Comparison of ENCODE assay signal across 1 cellular context in genomic region chr6:119566546-119567263, GRCh38.
A peak's percentile ranks its signal among the peaks of the same experiment; 100 is the strongest.
TF ChIP-seq lines count a peak whose summit lies in the region.

No MANE protein-coding gene starts in this region.

TF ChIP-seq in K562, 482 proteins besides CTCF, POLR2A, EP300 and RAD21 (continued from another document and continues in another):
- TF ChIP-seq, protein P1, sequence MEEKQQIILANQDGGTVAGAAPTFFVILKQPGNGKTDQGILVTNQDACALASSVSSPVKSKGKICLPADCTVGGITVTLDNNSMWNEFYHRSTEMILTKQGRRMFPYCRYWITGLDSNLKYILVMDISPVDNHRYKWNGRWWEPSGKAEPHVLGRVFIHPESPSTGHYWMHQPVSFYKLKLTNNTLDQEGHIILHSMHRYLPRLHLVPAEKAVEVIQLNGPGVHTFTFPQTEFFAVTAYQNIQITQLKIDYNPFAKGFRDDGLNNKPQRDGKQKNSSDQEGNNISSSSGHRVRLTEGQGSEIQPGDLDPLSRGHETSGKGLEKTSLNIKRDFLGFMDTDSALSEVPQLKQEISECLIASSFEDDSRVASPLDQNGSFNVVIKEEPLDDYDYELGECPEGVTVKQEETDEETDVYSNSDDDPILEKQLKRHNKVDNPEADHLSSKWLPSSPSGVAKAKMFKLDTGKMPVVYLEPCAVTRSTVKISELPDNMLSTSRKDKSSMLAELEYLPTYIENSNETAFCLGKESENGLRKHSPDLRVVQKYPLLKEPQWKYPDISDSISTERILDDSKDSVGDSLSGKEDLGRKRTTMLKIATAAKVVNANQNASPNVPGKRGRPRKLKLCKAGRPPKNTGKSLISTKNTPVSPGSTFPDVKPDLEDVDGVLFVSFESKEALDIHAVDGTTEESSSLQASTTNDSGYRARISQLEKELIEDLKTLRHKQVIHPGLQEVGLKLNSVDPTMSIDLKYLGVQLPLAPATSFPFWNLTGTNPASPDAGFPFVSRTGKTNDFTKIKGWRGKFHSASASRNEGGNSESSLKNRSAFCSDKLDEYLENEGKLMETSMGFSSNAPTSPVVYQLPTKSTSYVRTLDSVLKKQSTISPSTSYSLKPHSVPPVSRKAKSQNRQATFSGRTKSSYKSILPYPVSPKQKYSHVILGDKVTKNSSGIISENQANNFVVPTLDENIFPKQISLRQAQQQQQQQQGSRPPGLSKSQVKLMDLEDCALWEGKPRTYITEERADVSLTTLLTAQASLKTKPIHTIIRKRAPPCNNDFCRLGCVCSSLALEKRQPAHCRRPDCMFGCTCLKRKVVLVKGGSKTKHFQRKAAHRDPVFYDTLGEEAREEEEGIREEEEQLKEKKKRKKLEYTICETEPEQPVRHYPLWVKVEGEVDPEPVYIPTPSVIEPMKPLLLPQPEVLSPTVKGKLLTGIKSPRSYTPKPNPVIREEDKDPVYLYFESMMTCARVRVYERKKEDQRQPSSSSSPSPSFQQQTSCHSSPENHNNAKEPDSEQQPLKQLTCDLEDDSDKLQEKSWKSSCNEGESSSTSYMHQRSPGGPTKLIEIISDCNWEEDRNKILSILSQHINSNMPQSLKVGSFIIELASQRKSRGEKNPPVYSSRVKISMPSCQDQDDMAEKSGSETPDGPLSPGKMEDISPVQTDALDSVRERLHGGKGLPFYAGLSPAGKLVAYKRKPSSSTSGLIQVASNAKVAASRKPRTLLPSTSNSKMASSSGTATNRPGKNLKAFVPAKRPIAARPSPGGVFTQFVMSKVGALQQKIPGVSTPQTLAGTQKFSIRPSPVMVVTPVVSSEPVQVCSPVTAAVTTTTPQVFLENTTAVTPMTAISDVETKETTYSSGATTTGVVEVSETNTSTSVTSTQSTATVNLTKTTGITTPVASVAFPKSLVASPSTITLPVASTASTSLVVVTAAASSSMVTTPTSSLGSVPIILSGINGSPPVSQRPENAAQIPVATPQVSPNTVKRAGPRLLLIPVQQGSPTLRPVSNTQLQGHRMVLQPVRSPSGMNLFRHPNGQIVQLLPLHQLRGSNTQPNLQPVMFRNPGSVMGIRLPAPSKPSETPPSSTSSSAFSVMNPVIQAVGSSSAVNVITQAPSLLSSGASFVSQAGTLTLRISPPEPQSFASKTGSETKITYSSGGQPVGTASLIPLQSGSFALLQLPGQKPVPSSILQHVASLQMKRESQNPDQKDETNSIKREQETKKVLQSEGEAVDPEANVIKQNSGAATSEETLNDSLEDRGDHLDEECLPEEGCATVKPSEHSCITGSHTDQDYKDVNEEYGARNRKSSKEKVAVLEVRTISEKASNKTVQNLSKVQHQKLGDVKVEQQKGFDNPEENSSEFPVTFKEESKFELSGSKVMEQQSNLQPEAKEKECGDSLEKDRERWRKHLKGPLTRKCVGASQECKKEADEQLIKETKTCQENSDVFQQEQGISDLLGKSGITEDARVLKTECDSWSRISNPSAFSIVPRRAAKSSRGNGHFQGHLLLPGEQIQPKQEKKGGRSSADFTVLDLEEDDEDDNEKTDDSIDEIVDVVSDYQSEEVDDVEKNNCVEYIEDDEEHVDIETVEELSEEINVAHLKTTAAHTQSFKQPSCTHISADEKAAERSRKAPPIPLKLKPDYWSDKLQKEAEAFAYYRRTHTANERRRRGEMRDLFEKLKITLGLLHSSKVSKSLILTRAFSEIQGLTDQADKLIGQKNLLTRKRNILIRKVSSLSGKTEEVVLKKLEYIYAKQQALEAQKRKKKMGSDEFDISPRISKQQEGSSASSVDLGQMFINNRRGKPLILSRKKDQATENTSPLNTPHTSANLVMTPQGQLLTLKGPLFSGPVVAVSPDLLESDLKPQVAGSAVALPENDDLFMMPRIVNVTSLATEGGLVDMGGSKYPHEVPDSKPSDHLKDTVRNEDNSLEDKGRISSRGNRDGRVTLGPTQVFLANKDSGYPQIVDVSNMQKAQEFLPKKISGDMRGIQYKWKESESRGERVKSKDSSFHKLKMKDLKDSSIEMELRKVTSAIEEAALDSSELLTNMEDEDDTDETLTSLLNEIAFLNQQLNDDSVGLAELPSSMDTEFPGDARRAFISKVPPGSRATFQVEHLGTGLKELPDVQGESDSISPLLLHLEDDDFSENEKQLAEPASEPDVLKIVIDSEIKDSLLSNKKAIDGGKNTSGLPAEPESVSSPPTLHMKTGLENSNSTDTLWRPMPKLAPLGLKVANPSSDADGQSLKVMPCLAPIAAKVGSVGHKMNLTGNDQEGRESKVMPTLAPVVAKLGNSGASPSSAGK (IDR thresholded peaks at IDR 0.05) = no peak
- TF ChIP-seq TSC22D4 (tag; IDR thresholded peaks at IDR 0.05) = no peak
- TF ChIP-seq, protein P2, sequence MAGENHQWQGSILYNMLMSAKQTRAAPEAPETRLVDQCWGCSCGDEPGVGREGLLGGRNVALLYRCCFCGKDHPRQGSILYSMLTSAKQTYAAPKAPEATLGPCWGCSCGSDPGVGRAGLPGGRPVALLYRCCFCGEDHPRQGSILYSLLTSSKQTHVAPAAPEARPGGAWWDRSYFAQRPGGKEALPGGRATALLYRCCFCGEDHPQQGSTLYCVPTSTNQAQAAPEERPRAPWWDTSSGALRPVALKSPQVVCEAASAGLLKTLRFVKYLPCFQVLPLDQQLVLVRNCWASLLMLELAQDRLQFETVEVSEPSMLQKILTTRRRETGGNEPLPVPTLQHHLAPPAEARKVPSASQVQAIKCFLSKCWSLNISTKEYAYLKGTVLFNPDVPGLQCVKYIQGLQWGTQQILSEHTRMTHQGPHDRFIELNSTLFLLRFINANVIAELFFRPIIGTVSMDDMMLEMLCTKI (IDR thresholded peaks at IDR 0.05; ENCODE audit: partially characterized antibody) = no peak
- TF ChIP-seq, protein P3, sequence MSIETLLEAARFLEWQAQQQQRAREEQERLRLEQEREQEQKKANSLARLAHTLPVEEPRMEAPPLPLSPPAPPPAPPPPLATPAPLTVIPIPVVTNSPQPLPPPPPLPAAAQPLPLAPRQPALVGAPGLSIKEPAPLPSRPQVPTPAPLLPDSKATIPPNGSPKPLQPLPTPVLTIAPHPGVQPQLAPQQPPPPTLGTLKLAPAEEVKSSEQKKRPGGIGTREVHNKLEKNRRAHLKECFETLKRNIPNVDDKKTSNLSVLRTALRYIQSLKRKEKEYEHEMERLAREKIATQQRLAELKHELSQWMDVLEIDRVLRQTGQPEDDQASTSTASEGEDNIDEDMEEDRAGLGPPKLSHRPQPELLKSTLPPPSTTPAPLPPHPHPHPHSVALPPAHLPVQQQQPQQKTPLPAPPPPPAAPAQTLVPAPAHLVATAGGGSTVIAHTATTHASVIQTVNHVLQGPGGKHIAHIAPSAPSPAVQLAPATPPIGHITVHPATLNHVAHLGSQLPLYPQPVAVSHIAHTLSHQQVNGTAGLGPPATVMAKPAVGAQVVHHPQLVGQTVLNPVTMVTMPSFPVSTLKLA (conservative IDR thresholded peaks at IDR 0.05) = peak in 1 of 2 experiments; percentile 44; a peak in 2 of 4 replicates
- TF ChIP-seq SRSF3 (IDR thresholded peaks at IDR 0.05; ENCODE audit: insufficient read depth, low read length) = no peak
- no peak for TF ChIP-seq MED1 (CRISPR knock-in tag; IDR thresholded peaks at IDR 0.05; ENCODE audit: borderline replicate concordance)
- TF ChIP-seq, protein P4, sequence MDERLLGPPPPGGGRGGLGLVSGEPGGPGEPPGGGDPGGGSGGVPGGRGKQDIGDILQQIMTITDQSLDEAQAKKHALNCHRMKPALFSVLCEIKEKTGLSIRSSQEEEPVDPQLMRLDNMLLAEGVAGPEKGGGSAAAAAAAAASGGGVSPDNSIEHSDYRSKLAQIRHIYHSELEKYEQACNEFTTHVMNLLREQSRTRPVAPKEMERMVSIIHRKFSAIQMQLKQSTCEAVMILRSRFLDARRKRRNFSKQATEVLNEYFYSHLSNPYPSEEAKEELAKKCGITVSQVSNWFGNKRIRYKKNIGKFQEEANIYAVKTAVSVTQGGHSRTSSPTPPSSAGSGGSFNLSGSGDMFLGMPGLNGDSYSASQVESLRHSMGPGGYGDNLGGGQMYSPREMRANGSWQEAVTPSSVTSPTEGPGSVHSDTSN (CRISPR knock-in tag; IDR thresholded peaks at IDR 0.05; ENCODE audit: low read depth) = no peak
- TF ChIP-seq, protein P4 (tag; conservative IDR thresholded peaks at IDR 0.05; ENCODE audit: low read depth) = no peak
- peak; percentile 95 for TF ChIP-seq MTA3 (IDR thresholded peaks at IDR 0.05; ENCODE audit: borderline replicate concordance)
- TF ChIP-seq HSF4 (CRISPR knock-in tag; IDR thresholded peaks at IDR 0.05; ENCODE audit: borderline replicate concordance) = no peak
- peak; percentile 51 for TF ChIP-seq BRD9 (IDR thresholded peaks at IDR 0.05; ENCODE audit: low read depth, partially characterized antibody)
- peak; percentile 94 for TF ChIP-seq POLR2H (tag; IDR thresholded peaks at IDR 0.05; ENCODE audit: low read depth)
- no peak for TF ChIP-seq ATF2 (CRISPR knock-in tag; IDR thresholded peaks at IDR 0.05)
- no peak for TF ChIP-seq ESRRA (IDR thresholded peaks at IDR 0.05; ENCODE audit: borderline replicate concordance, low read depth)
- TF ChIP-seq SIRT6 (IDR thresholded peaks at IDR 0.05; ENCODE audit: low read depth, low read length) = no peak
- no peak for TF ChIP-seq OTX1 (CRISPR knock-in tag; IDR thresholded peaks at IDR 0.05)
- TF ChIP-seq POLR2B (IDR thresholded peaks at IDR 0.05; ENCODE audit: low read depth, partially characterized antibody) = peak; percentile 89
- no peak for TF ChIP-seq NCOA2 (IDR thresholded peaks at IDR 0.05; ENCODE audit: partially characterized antibody in 2 of 2)
- TF ChIP-seq TAF15 (IDR thresholded peaks at IDR 0.05; ENCODE audit: low read depth, low read length) = no peak
- TF ChIP-seq MAZ (CRISPR knock-in tag; conservative IDR thresholded peaks at IDR 0.05 in 1 of 2, IDR thresholded peaks at IDR 0.05 in 1 of 2) = 0 out of 4 replicates have a peak, but pooled peaks of 1 of the 2 experiments have one; percentile 20
- no peak for TF ChIP-seq SAP30 (IDR thresholded peaks at IDR 0.05; ENCODE audit: borderline replicate concordance, insufficient read depth, low read depth, low read length, poor library complexity, severe bottlenecking)
- TF ChIP-seq, protein P5, sequence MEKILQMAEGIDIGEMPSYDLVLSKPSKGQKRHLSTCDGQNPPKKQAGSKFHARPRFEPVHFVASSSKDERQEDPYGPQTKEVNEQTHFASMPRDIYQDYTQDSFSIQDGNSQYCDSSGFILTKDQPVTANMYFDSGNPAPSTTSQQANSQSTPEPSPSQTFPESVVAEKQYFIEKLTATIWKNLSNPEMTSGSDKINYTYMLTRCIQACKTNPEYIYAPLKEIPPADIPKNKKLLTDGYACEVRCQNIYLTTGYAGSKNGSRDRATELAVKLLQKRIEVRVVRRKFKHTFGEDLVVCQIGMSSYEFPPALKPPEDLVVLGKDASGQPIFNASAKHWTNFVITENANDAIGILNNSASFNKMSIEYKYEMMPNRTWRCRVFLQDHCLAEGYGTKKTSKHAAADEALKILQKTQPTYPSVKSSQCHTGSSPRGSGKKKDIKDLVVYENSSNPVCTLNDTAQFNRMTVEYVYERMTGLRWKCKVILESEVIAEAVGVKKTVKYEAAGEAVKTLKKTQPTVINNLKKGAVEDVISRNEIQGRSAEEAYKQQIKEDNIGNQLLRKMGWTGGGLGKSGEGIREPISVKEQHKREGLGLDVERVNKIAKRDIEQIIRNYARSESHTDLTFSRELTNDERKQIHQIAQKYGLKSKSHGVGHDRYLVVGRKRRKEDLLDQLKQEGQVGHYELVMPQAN (IDR thresholded peaks at IDR 0.05; ENCODE audit: borderline replicate concordance) = no peak
- TF ChIP-seq NBN (IDR thresholded peaks at IDR 0.05; ENCODE audit: low read depth) = peak; percentile 53; the same call in 1 of the 2 replicates
- TF ChIP-seq, protein P6, sequence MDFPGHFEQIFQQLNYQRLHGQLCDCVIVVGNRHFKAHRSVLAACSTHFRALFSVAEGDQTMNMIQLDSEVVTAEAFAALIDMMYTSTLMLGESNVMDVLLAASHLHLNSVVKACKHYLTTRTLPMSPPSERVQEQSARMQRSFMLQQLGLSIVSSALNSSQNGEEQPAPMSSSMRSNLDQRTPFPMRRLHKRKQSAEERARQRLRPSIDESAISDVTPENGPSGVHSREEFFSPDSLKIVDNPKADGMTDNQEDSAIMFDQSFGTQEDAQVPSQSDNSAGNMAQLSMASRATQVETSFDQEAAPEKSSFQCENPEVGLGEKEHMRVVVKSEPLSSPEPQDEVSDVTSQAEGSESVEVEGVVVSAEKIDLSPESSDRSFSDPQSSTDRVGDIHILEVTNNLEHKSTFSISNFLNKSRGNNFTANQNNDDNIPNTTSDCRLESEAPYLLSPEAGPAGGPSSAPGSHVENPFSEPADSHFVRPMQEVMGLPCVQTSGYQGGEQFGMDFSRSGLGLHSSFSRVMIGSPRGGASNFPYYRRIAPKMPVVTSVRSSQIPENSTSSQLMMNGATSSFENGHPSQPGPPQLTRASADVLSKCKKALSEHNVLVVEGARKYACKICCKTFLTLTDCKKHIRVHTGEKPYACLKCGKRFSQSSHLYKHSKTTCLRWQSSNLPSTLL (IDR thresholded peaks at IDR 0.05) = no peak
- TF ChIP-seq ZBTB11 (CRISPR knock-in tag; IDR thresholded peaks at IDR 0.05) = peak in 1 of 3 experiments; percentile 52; a peak in 1 of 6 replicates
